3 cellular contexts compared by ENCODE assay signal in the genomic region with DNA sequence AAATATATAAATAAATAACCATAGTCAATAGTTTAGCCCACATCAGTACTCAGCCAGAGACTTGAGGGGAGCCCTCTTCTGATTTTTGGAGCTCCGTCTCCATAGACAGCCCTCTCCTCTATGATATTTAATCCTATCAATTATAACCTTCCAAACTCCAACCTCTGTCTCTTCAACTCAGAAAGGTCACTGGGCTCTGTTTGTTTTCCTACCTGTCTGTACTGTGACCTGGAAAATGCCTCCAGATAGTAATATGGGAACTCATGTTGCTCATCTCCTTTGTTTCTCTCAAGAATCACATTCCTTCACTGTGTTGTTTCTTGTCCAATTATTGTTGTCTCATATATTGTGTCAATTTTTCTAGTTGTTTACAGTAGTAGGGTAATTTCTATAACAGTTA.
"Had no signal": no experiment of that assay in that cellular context is flagged by ENCODE, and none has a peak within 500 bp of the region (broad histone marks: within the 10 kb centered on the region; RNA-seq: fewer than 3 reads in every experiment).

No MANE protein-coding gene starts in this region.

- ATAC-seq: GM12878 had no signal

- DNase-seq: GDM1, GF-D8 had no signal
